In genomic region chr12:43208221-43208620, GRCh38 we compare ENCODE assay signal across 19 cellular contexts.
"Had no signal": no experiment of that assay in that cellular context is flagged by ENCODE, and none has a peak within 500 bp of the region (broad histone marks: within the 10 kb centered on the region; RNA-seq: fewer than 3 reads in every experiment).

No MANE protein-coding gene starts in this region.

- H3K27me3 ChIP-seq: dorsolateral prefrontal cortex, gastrocnemius medialis, heart left ventricle, neural progenitor cell, ovary, tibial nerve had no signal

- ATAC-seq: activated CD4-positive, CD25-positive, alpha-beta regulatory T cell treated with anti-CD3 and anti-CD28 coated beads, Interleukin-2, amount 50 U/mL, for 24 hours; activated CD8-positive, alpha-beta T cell treated with anti-CD3 and anti-CD28 coated beads, Interleukin-2, amount 10 ng/mL, durations not matched to agents 7 days and 5 days; activated T-cell treated with anti-CD3 and anti-CD28 coated beads, Interleukin-2, amount 50 U/mL, for 4 hours; gastrocnemius medialis; left ventricle myocardium superior had no signal

- H2AFZ ChIP-seq: neural progenitor cell had no signal

- H3K4me1 ChIP-seq: gastrocnemius medialis, neural progenitor cell had no signal

- H3K27ac ChIP-seq: dorsolateral prefrontal cortex, epithelial cell of prostate, gastrocnemius medialis, neural progenitor cell, ovary, tibial nerve had no signal

- H3K4me3 ChIP-seq: dorsolateral prefrontal cortex, gastrocnemius medialis, heart left ventricle, neural progenitor cell, ovary, tibial nerve had no signal

- FAIRE-seq: colon, urothelium cell line had no signal

- H3K36me3 ChIP-seq: gastrocnemius medialis, heart left ventricle, neural progenitor cell, ovary, tibial nerve had no signal

- H3K9ac ChIP-seq: neural progenitor cell had no signal

- H3K9me3 ChIP-seq: gastrocnemius medialis, ovary, tibial nerve had no signal

- H3K4me2 ChIP-seq: neural progenitor cell had no signal

- DNase-seq: activated CD4-positive, alpha-beta T cell treated with anti-CD3 and anti-CD28 coated beads, Interleukin-2, amount 10 ng/mL, durations not matched to agents 7 days and 5 days; activated CD8-positive, alpha-beta memory T cell treated with anti-CD3 and anti-CD28 coated beads, Interleukin-2, amount 50 U/mL, for 4 hours; activated CD8-positive, alpha-beta T cell treated with anti-CD3 and anti-CD28 coated beads, Interleukin-2, amount 10 ng/mL, durations not matched to agents 7 days and 5 days; activated naive CD4-positive, alpha-beta T cell treated with anti-CD3 and anti-CD28 coated beads, Interleukin-2, amount 10 ng/mL, durations not matched to agents 7 days and 5 days; activated T-cell treated with anti-CD3 and anti-CD28 coated beads, Interleukin-2, amount 50 U/mL, for 4 hours; dorsolateral prefrontal cortex; left ventricle myocardium superior; ovary; stimulated activated CD4-positive, alpha-beta T cell treated with anti-CD3 and anti-CD28 coated beads, Interleukin-1b, Interleukin-23, amount 100 ng/mL, for 48 hours; stimulated activated CD8-positive, alpha-beta memory T cell treated with anti-CD3 and anti-CD28 coated beads, Interleukin-4, amount 100 ng/mL, for 48 hours; stimulated activated naive CD4-positive, alpha-beta T cell had no signal
